21 cellular contexts compared by ENCODE assay signal in genomic region chr2:109528811-109529501, GRCh38.
DNase-seq lines count a peak whose midpoint lies in the region; FAIRE-seq and TF ChIP-seq lines count a peak whose summit lies in the region.
"Had no signal": no experiment of that assay in that cellular context is flagged by ENCODE, and none has a peak within 500 bp of the region (broad histone marks: within the 10 kb centered on the region; RNA-seq: fewer than 3 reads in every experiment).

No MANE protein-coding gene starts in this region.

- no peaks in the 10 kb centered on the region for H3K4me1 ChIP-seq in endodermal cell (ENCODE audit: control insufficient read depth, insufficient read depth, low read length)
- peaks cover 0 to 5% of the 10 kb centered on the region in 2 donors for H3K4me1 ChIP-seq in neuronal stem cell (ENCODE audit: control insufficient read depth in 2 of 2, insufficient read depth in 1 of 2, low read depth in 1 of 2, low read length in 2 of 2)

- H3K4me1 Mint-ChIP-seq in endodermal cell = no peaks in the 10 kb centered on the region
- H3K4me1 Mint-ChIP-seq in type B pancreatic cell (ENCODE audit: unreplicated experiment) = peaks cover 22% of the 10 kb centered on the region
- H3K4me1 Mint-ChIP-seq: B cell; CD4-positive, alpha-beta memory T cell had no signal

- FAIRE-seq in D721Med (lab: Jason Lieb, UNC) = no peak
- FAIRE-seq: GM12878, H1, K562 had no signal

- TF ChIP-seq CTCF in endodermal cell (conservative IDR thresholded peaks at IDR 0.05) (no peak), type B pancreatic cell (conservative IDR thresholded peaks at IDR 0.05) (no peak), D721Med (IDR thresholded peaks at IDR 0.05; ENCODE audit: insufficient read depth, missing control alignments) (no peak)

- H3K4ac ChIP-seq in neuronal stem cell (ENCODE audit: low read length) = no peak overlapping the region

- H3K4me2 ChIP-seq in neuronal stem cell (ENCODE audit: insufficient read depth, low read length, poor library complexity, severe bottlenecking) = no peak overlapping the region

- H3K18ac ChIP-seq in neuronal stem cell (ENCODE audit: low read length) = peak overlapping the region; percentile 40

- H3K27ac Mint-ChIP-seq in endodermal cell (no peak overlapping the region), type B pancreatic cell (no peak overlapping the region)
- H3K27ac Mint-ChIP-seq: B cell; CD4-positive, alpha-beta memory T cell had no signal

- no peak overlapping the region for H2BK15ac ChIP-seq in neuronal stem cell (ENCODE audit: low read length)

- H2AK5ac ChIP-seq in neuronal stem cell (ENCODE audit: low read depth, low read length) = peak overlapping the region; percentile 64

- H3K9me3 Mint-ChIP-seq in endodermal cell (no peaks in the 10 kb centered on the region), type B pancreatic cell (no peaks in the 10 kb centered on the region)
- H3K9me3 Mint-ChIP-seq: CD4-positive, alpha-beta memory T cell had no signal

- peak; percentile 28 for DNase-seq in activated effector memory CD4-positive, alpha-beta T cell treated with anti-CD3 and anti-CD28 coated beads, Interleukin-2, amount 50 U/mL, for 16 hours
- DNase-seq in activated effector memory CD4-positive, alpha-beta T cell treated with Interleukin-2 at 50 U/mL for 16 hours = no peak
- DNase-seq in endodermal cell (peak; percentile 28), neuronal stem cell (ENCODE audit: low spot score) (no peak), type B pancreatic cell (ENCODE audit: extremely low spot score, unreplicated experiment) (peak; percentile 67), D721Med (ENCODE audit: insufficient read length, low spot score) (no peak), cerebellum (ENCODE audit: low spot score) (no peak)
- no peak for DNase-seq in stimulated activated CD4-positive, alpha-beta T cell treated with anti-CD3 and anti-CD28 coated beads, Interleukin-1b, Interleukin-23, amount 100 ng/mL, for 48 hours
- DNase-seq: CD4-positive, alpha-beta memory T cell; DMS53; EL; NCI-H1092 treated with DMSO at 0.1 percent for 48 hours; NCI-H2081; NCI-H524; NCI-H82; OCI-M1; SHP77 treated with DMSO at 0.1 percent for 48 hours had no signal

- H3K79me1 ChIP-seq in neuronal stem cell (ENCODE audit: low read depth, low read length) = peaks cover 2% of the 10 kb centered on the region

- H3K36me3 ChIP-seq in endodermal cell (ENCODE audit: control insufficient read depth, insufficient read depth, low read length) = no peaks in the 10 kb centered on the region
- H3K36me3 ChIP-seq in neuronal stem cell (replicated peaks in 1 of 2; ENCODE audit: control insufficient read depth in 2 of 2, insufficient read depth in 2 of 2, low read length in 2 of 2) = no peaks in the 10 kb centered on the region

- no peak overlapping the region for H2AFZ ChIP-seq in neuronal stem cell (ENCODE audit: low read length)

- no peak overlapping the region for H3K27ac ChIP-seq in endodermal cell (ENCODE audit: low read depth, low read length)
- H3K27ac ChIP-seq in neuronal stem cell (replicated peaks; ENCODE audit: low read length) = no peak overlapping the region

- no peak overlapping the region for H4K91ac ChIP-seq in neuronal stem cell (ENCODE audit: low read depth, low read length, poor library complexity)

- peak overlapping the region; percentile 32 for H2BK5ac ChIP-seq in neuronal stem cell (ENCODE audit: low read length)

- H3K4me3 ChIP-seq in endodermal cell (ENCODE audit: low read length) (no peak overlapping the region), neuronal stem cell (ENCODE audit: low read length in 2 of 2) (no peak overlapping the region)
- H3K4me3 ChIP-seq: GM12878, K562 had no signal

- H3K27me3 ChIP-seq in endodermal cell (ENCODE audit: control insufficient read depth, insufficient read depth, low read length, poor library complexity, severe bottlenecking) = no peaks in the 10 kb centered on the region
- H3K27me3 ChIP-seq in neuronal stem cell (ENCODE audit: control insufficient read depth in 3 of 3, insufficient read depth in 3 of 3, low read depth in 1 of 3, low read length in 3 of 3) = peaks cover 0 to 2% (median 0%) of the 10 kb centered on the region in 3 experiments

- no peak overlapping the region for H3K9ac ChIP-seq in endodermal cell (ENCODE audit: extremely low read depth, low read length, poor library complexity, severe bottlenecking)
- no peak overlapping the region for H3K9ac ChIP-seq in neuronal stem cell (ENCODE audit: low read depth, low read length, poor library complexity)

- H4K8ac ChIP-seq in neuronal stem cell (ENCODE audit: low read depth, low read length) = no peak overlapping the region

- no peaks in the 10 kb centered on the region for H3K36me3 Mint-ChIP-seq in endodermal cell (ENCODE audit: low read depth)
- no peaks in the 10 kb centered on the region for H3K36me3 Mint-ChIP-seq in type B pancreatic cell
- H3K36me3 Mint-ChIP-seq: CD4-positive, alpha-beta memory T cell had no signal

- H3K14ac ChIP-seq in neuronal stem cell (ENCODE audit: low read length) = peak overlapping the region; percentile 32

- H3K4me3 Mint-ChIP-seq in endodermal cell (no peak overlapping the region), type B pancreatic cell (no peak overlapping the region)
- H3K4me3 Mint-ChIP-seq: B cell; CD4-positive, alpha-beta memory T cell had no signal

- H3K27me3 Mint-ChIP-seq in endodermal cell (ENCODE audit: insufficient read depth) (peaks cover 4% of the 10 kb centered on the region), type B pancreatic cell (peaks cover 14% of the 10 kb centered on the region)

- H3K9me3 ChIP-seq in endodermal cell (ENCODE audit: control insufficient read depth, low read length) = no peaks in the 10 kb centered on the region
- H3K9me3 ChIP-seq in neuronal stem cell (replicated peaks in 1 of 2; ENCODE audit: control insufficient read depth in 2 of 2, insufficient read depth in 1 of 2, low read depth in 1 of 2, low read length in 2 of 2) = no peaks in the 10 kb centered on the region

- H2BK120ac ChIP-seq in neuronal stem cell (ENCODE audit: low read depth, low read length) = no peak overlapping the region

- no peak overlapping the region for H3K23ac ChIP-seq in neuronal stem cell (ENCODE audit: low read depth, low read length, poor library complexity)

- WGBS in endodermal cell (ENCODE audit: insufficient coverage in 1 of 2, insufficient read length in 1 of 2), 2 experiments = 94 to 95% methylated on average over 17 to 21 of the region's 21 CpGs
- WGBS in neuronal stem cell (ENCODE audit: extremely low coverage in 2 of 2, insufficient read length in 2 of 2, insufficient replicate concordance in 1 of 2), 2 donors = no CpG with 5 or more reads among the region's 21 CpGs

- H2BK12ac ChIP-seq in neuronal stem cell (ENCODE audit: low read length) = no peak overlapping the region

Comparison
In these comparisons a context has a peak if more than half of its experiments do, and no peak if none do; other contexts are left out.
1. DNase-seq: peak in activated effector memory CD4-positive, alpha-beta T cell treated with anti-CD3 and anti-CD28 coated beads, Interleukin-2, amount 50 U/mL, for 16 hours (single experiment), endodermal cell (single experiment) and type B pancreatic cell (single experiment); none in activated effector memory CD4-positive, alpha-beta T cell treated with Interleukin-2 at 50 U/mL for 16 hours (single experiment), neuronal stem cell (single experiment), D721Med (single experiment), cerebellum (single experiment) and stimulated activated CD4-positive, alpha-beta T cell treated with anti-CD3 and anti-CD28 coated beads, Interleukin-1b, Interleukin-23, amount 100 ng/mL, for 48 hours (single experiment).